Comparison of ENCODE assay signal across 12 cellular contexts in genomic region chr22:41943661-41944209, GRCh38. TPM values are rescaled to one million over a fixed set of nuclear protein-coding genes. Genes with fewer than 3 reads are reported as not detected.
A peak's percentile ranks its signal among the peaks of the same experiment; 100 is the strongest.
DNase-seq lines count a peak whose midpoint lies in the region; ATAC-seq and TF ChIP-seq lines count a peak whose summit lies in the region.
"Had no signal": no experiment of that assay in that cellular context is flagged by ENCODE, and none has a peak within 500 bp of the region (broad histone marks: within the 10 kb centered on the region; RNA-seq: fewer than 3 reads in every experiment).

No MANE protein-coding gene starts in this region.

- CTCF ChIA-PET in CD4-positive, alpha-beta T cell (lab: Charles Lee): interaction anchor here (1.5 to 2.1 kb wide), 3 partner anchors 17 to 246 kb away, joined by 4 to 10 read pairs (median 5); partner anchors contain the start of gene TNFRSF13C
- CTCF ChIA-PET in HEK293T (lab: Yijun Ruan, JAX): no interaction called here

- no peaks in the 10 kb centered on the region for H3K36me3 ChIP-seq in mucosa of descending colon (ENCODE audit: low read depth)

- H3K27me3 ChIP-seq in CD4-positive, alpha-beta T cell (ENCODE audit: control insufficient read depth, insufficient read depth, low read length): no peaks in the 10 kb centered on the region

- H3K4me3 ChIP-seq in mucosa of descending colon: no peak overlapping the region
- H3K4me3 ChIP-seq: smooth muscle cell had no signal

- H3K9me3 ChIP-seq in CD4-positive, alpha-beta T cell (ENCODE audit: control insufficient read depth, low read length): no peaks in the 10 kb centered on the region
- H3K9me3 ChIP-seq in mucosa of descending colon: no peaks in the 10 kb centered on the region
- H3K9me3 ChIP-seq: SK-N-SH had no signal

- POLR2A ChIA-PET in CD4-positive, alpha-beta T cell (lab: Charles Lee): interaction anchor here (1.1 to 1.2 kb wide), 2 partner anchors 111 to 143 kb away, joined by 3 to 5 read pairs; partner anchors contain the start of genes CCDC134 and SREBF2
- POLR2A ChIA-PET in HEK293T (lab: Yijun Ruan, JAX): no interaction called here

- no peaks in the 10 kb centered on the region for H3K9me3 Mint-ChIP-seq in CD4-positive, alpha-beta T cell
- H3K9me3 Mint-ChIP-seq in activated naive CD4-positive, alpha-beta T cell treated with anti-CD3 and anti-CD28 coated beads, Interleukin-2, amount 50 U/mL, for 72 hours: no peaks in the 10 kb centered on the region
- no peaks in the 10 kb centered on the region for H3K9me3 Mint-ChIP-seq in chondrocyte (ENCODE audit: low read depth)

- H3K4me1 ChIP-seq in mucosa of descending colon (ENCODE audit: low read depth): peaks cover 27% of the 10 kb centered on the region

- intact Hi-C loops in CD4-positive, alpha-beta T cell (cut with DNase I, micrococcal nuclease): no loop called here
- intact Hi-C loops in mucosa of descending colon (cut with DNase I, micrococcal nuclease): loop anchor here (5.0 to 10.0 kb wide), 3 partner anchors 199 to 251 kb away; partner anchors contain the start of gene MEI1 (in 1 of the 2)

- ATAC-seq in CD4-positive, alpha-beta T cell (ENCODE audit: poor library complexity): no peak
- no peak for ATAC-seq in activated naive CD4-positive, alpha-beta T cell treated with anti-CD3 and anti-CD28 coated beads, Interleukin-2, amount 50 U/mL, for 72 hours
- no peak for ATAC-seq in mucosa of descending colon

- peak overlapping the region; percentile 9 for H3K4me3 Mint-ChIP-seq in CD4-positive, alpha-beta T cell
- no peak overlapping the region for H3K4me3 Mint-ChIP-seq in chondrocyte (ENCODE audit: unreplicated experiment)

- H3K36me3 Mint-ChIP-seq in CD4-positive, alpha-beta T cell (ENCODE audit: low read depth): peaks cover 4% of the 10 kb centered on the region
- H3K36me3 Mint-ChIP-seq in activated naive CD4-positive, alpha-beta T cell treated with anti-CD3 and anti-CD28 coated beads, Interleukin-2, amount 50 U/mL, for 72 hours: peaks cover 57 to 70% of the 10 kb centered on the region in 2 donors
- no peaks in the 10 kb centered on the region for H3K36me3 Mint-ChIP-seq in chondrocyte (ENCODE audit: low read depth)

- peaks cover 46% of the 10 kb centered on the region for H3K4me1 Mint-ChIP-seq in CD4-positive, alpha-beta T cell (ENCODE audit: low read depth)
- peaks cover 18% of the 10 kb centered on the region for H3K4me1 Mint-ChIP-seq in chondrocyte (ENCODE audit: low read depth)

- H3K27ac ChIP-seq in CD4-positive, alpha-beta T cell (ENCODE audit: low read depth, low read length): no peak overlapping the region

- no peak for DNase-seq in CD4-positive, alpha-beta T cell
- DNase-seq in HCEC 1CT: peak; percentile 8
- no peak for DNase-seq in activated naive CD4-positive, alpha-beta T cell treated with anti-CD3 and anti-CD28 coated beads, Interleukin-2, amount 50 U/mL, for 72 hours (ENCODE audit: low spot score in 2 of 2)
- DNase-seq in mucosa of descending colon: peak in 2 of 3 donors; percentile 50 to 81
- no peak for DNase-seq in HuH-7.5 (ENCODE audit: low spot score)
- DNase-seq in NCI-H1436 (lab: John Stamatoyannopoulos, UW): no peak
- no peak for DNase-seq in HEK293T (ENCODE audit: extremely low spot score)
- DNase-seq in chondrocyte (ENCODE audit: low spot score): no peak
- DNase-seq: DMS79 treated with DMSO at 0.1 percent for 48 hours, NCI-H2081 treated with DMSO at 0.1 percent for 48 hours, SK-N-SH had no signal

- no peak for TF ChIP-seq CTCF in CD4-positive, alpha-beta T cell (IDR thresholded peaks at IDR 0.05)
- TF ChIP-seq CTCF in mucosa of descending colon (IDR thresholded peaks at IDR 0.05): no peak
- no peak for TF ChIP-seq CTCF in chondrocyte (IDR thresholded peaks at IDR 0.05)

- peak overlapping the region; percentile 2 for H3K27ac Mint-ChIP-seq in CD4-positive, alpha-beta T cell
- peak overlapping the region; percentile 45 to 95 for H3K27ac Mint-ChIP-seq in activated naive CD4-positive, alpha-beta T cell treated with anti-CD3 and anti-CD28 coated beads, Interleukin-2, amount 50 U/mL, for 72 hours
- no peak overlapping the region for H3K27ac Mint-ChIP-seq in chondrocyte (ENCODE audit: unreplicated experiment)

- no peaks in the 10 kb centered on the region for H3K27me3 Mint-ChIP-seq in CD4-positive, alpha-beta T cell
- no peaks in the 10 kb centered on the region for H3K27me3 Mint-ChIP-seq in chondrocyte (ENCODE audit: low read depth)

TF ChIP-seq in HEK293T, 16 proteins besides CTCF, POLR2A, EP300 and RAD21:
- TF ChIP-seq BHLHE40 (IDR thresholded peaks at IDR 0.05; ENCODE audit: borderline replicate concordance) (no peak), FOXM1 (IDR thresholded peaks at IDR 0.05; ENCODE audit: borderline replicate concordance) (no peak), CTBP1 (IDR thresholded peaks at IDR 0.05; ENCODE audit: borderline replicate concordance) (no peak), FOXK2 (IDR thresholded peaks at IDR 0.05) (no peak), SUZ12 (IDR thresholded peaks at IDR 0.05) (no peak), HDGF (IDR thresholded peaks at IDR 0.05; ENCODE audit: borderline replicate concordance) (no peak), TARDBP (IDR thresholded peaks at IDR 0.05) (no peak), LEF1 (IDR thresholded peaks at IDR 0.05; ENCODE audit: borderline replicate concordance) (no peak), PKNOX1 (IDR thresholded peaks at IDR 0.05) (no peak), ZNF384 (IDR thresholded peaks at IDR 0.05) (no peak)

RNA-seq across cellular contexts. Expression of gene CENPM, which starts 3.2 kb away (rescaled TPM):
- total RNA-seq in CD4-positive, alpha-beta T cell: 1 to 10 TPM; 7.6 to 8.4 TPM
- total RNA-seq in activated naive CD4-positive, alpha-beta T cell treated with anti-CD3 and anti-CD28 coated beads, Interleukin-2, amount 50 U/mL, for 72 hours: 100 to 1,000 TPM in 1 of 2 donors, 10 to 100 TPM in 1; 72.8 to 108 TPM
- total RNA-seq in mucosa of descending colon (10 to 100 TPM in 1 of 3 donors, 1 to 10 TPM in 2; 3.2 to 18.8 (median 7.5) TPM), chondrocyte (3.3 to 9.3 TPM (median 3.3 TPM) in 3 replicates)

RNA-seq across cellular contexts. Expression of gene TNFRSF13C, which starts 17.1 kb away (rescaled TPM):
- total RNA-seq in CD4-positive, alpha-beta T cell: 10 to 100 TPM; 12.2 to 12.9 TPM
- total RNA-seq in activated naive CD4-positive, alpha-beta T cell treated with anti-CD3 and anti-CD28 coated beads, Interleukin-2, amount 50 U/mL, for 72 hours: 1 to 10 TPM; 4.4 to 8.4 TPM
- total RNA-seq in mucosa of descending colon: under 1 TPM; 0.22 to 0.94 (median 0.55) TPM
- 0.07 to 0.56 TPM (median 0.21 TPM) in 3 replicates for total RNA-seq in chondrocyte
- total RNA-seq: smooth muscle cell had no signal

RNA-seq across cellular contexts. Expression of gene SEPTIN3, which starts 25.5 kb away (rescaled TPM):
- under 1 TPM; 0.20 to 0.22 TPM for total RNA-seq in CD4-positive, alpha-beta T cell
- total RNA-seq in activated naive CD4-positive, alpha-beta T cell treated with anti-CD3 and anti-CD28 coated beads, Interleukin-2, amount 50 U/mL, for 72 hours: 1 to 10 TPM; 1.2 to 4.2 TPM
- total RNA-seq in mucosa of descending colon (1 to 10 TPM in 1 of 3 donors, under 1 TPM in 2; 0.23 to 1.6 (median 0.41) TPM), chondrocyte (0.87 to 0.92 TPM (median 0.92 TPM) in 3 replicates)

RNA-seq across cellular contexts. Expression of gene SHISA8, which starts 28.9 kb away (rescaled TPM):
- under 1 TPM; 0.56 to 0.60 TPM for total RNA-seq in CD4-positive, alpha-beta T cell
- 1 to 10 TPM; 1.1 to 4.2 TPM for total RNA-seq in activated naive CD4-positive, alpha-beta T cell treated with anti-CD3 and anti-CD28 coated beads, Interleukin-2, amount 50 U/mL, for 72 hours
- total RNA-seq in mucosa of descending colon (not detected), chondrocyte (not detected in 3 replicates)
- total RNA-seq: smooth muscle cell had no signal

Comparison
In these comparisons a context has a peak if more than half of its experiments do, and no peak if none do; other contexts are left out.
1. DNase-seq: peak in HCEC 1CT (single experiment) and mucosa of descending colon (2 of 3); none in CD4-positive, alpha-beta T cell (0 of 10), activated naive CD4-positive, alpha-beta T cell treated with anti-CD3 and anti-CD28 coated beads, Interleukin-2, amount 50 U/mL, for 72 hours (0 of 2), HuH-7.5 (single experiment), NCI-H1436 (single experiment), HEK293T (single experiment) and chondrocyte (single experiment).
2. intact Hi-C loops: an anchor here in mucosa of descending colon (5.0 to 10.0 kb wide); none called in CD4-positive, alpha-beta T cell.